In genomic region chr14:55366271-55366670, GRCh38 we compare ENCODE assay signal across 17 cellular contexts. TPM values are rescaled to one million over a fixed set of nuclear protein-coding genes. Genes with fewer than 3 reads are reported as not detected.
A peak's percentile ranks its signal among the peaks of the same experiment; 100 is the strongest.
DNase-seq lines count a peak whose midpoint lies in the region; ATAC-seq and TF ChIP-seq lines count a peak whose summit lies in the region.
"Had no signal": no experiment of that assay in that cellular context is flagged by ENCODE, and none has a peak within 500 bp of the region (broad histone marks: within the 10 kb centered on the region; RNA-seq: fewer than 3 reads in every experiment).

No MANE protein-coding gene starts in this region.

- peak; percentile 58; the same call in 1 of the 2 replicates for ATAC-seq in Panc1
- ATAC-seq: activated T-helper 17 cell treated with anti-CD3 and anti-CD28 coated beads, Interleukin-2, amount 50 U/mL, for 72 hours had no signal

- H4K20me1 ChIP-seq in OCI-LY7 (ENCODE audit: insufficient read depth, low read length): no peaks in the 10 kb centered on the region

- no peaks in the 10 kb centered on the region for H3K79me2 ChIP-seq in OCI-LY7 (ENCODE audit: insufficient read depth, low read depth, low read length)
- H3K79me2 ChIP-seq: parathyroid adenoma had no signal

- POLR2A ChIA-PET in Panc1 (lab: Charles Lee) (no interaction called here), OCI-LY7 (lab: Charles Lee) (interaction anchor here (1.1 kb wide), 1 partner anchor 11 kb away, joined by 3 read pairs; no protein-coding TSS in a partner anchor)

- no peaks in the 10 kb centered on the region for H3K9me2 ChIP-seq in OCI-LY7 (ENCODE audit: insufficient read depth, low read length)

- in situ Hi-C loops in Panc1 (cut with HindIII; ENCODE audit: low pct_unique_long_range_greater_than_20kb, low sequenced_read_pairs): no loop called here

- H3K36me3 ChIP-seq in Panc1 (ENCODE audit: control insufficient read depth, insufficient read depth, low read length): peaks cover 2% of the 10 kb centered on the region; the same call in 1 of the 2 replicates
- peaks cover 18% of the 10 kb centered on the region; the same call in 1 of the 2 replicates for H3K36me3 ChIP-seq in OCI-LY7 (ENCODE audit: insufficient read depth, low read length)

- H3K27ac ChIP-seq in Panc1 (ENCODE audit: low read length) (no peak overlapping the region), OCI-LY7 (ENCODE audit: low read depth, low read length, poor library complexity, severe bottlenecking) (no peak overlapping the region)
- H3K27ac ChIP-seq: parathyroid adenoma had no signal

- CTCF ChIA-PET in Panc1 (lab: Charles Lee) (no interaction called here), OCI-LY7 (lab: Charles Lee; ENCODE audit: unreplicated experiment) (no interaction called here)

- BruUV-seq in Panc1 (replicated peaks; lab: Mats Ljungman, UMichigan) (no TSS peak), OCI-LY7 (replicated peaks; lab: Mats Ljungman, UMichigan) (no TSS peak)

- no peak overlapping the region for H3K4me3 Mint-ChIP-seq in osteocyte (ENCODE audit: unreplicated experiment)
- H3K4me3 Mint-ChIP-seq: activated CD4-positive, alpha-beta memory T cell treated with anti-CD3 and anti-CD28 coated beads, Interleukin-2, amount 10 ng/mL, durations not matched to agents 7 days and 5 days; activated T-helper 17 cell treated with anti-CD3 and anti-CD28 coated beads, Interleukin-2, amount 50 U/mL, for 72 hours had no signal

- H3K4me2 ChIP-seq in OCI-LY7 (ENCODE audit: low read length): no peak overlapping the region

- H3K27me3 ChIP-seq in Panc1 (ENCODE audit: control insufficient read depth, insufficient read depth, low read length): no peaks in the 10 kb centered on the region

- no peak overlapping the region for H3K4me3 ChIP-seq in Panc1 (ENCODE audit: low read depth in 2 of 2, low read length in 2 of 2)
- no peak overlapping the region for H3K4me3 ChIP-seq in epithelial cell of esophagus (ENCODE audit: low read length)
- H3K4me3 ChIP-seq in OCI-LY7 (ENCODE audit: low read depth, low read length, poor library complexity, severe bottlenecking): no peak overlapping the region

- peak overlapping the region; percentile 54 for H3K27ac Mint-ChIP-seq in osteocyte (ENCODE audit: unreplicated experiment)
- H3K27ac Mint-ChIP-seq: activated CD4-positive, alpha-beta memory T cell treated with anti-CD3 and anti-CD28 coated beads, Interleukin-2, amount 10 ng/mL, durations not matched to agents 7 days and 5 days had no signal

- H3K36me3 Mint-ChIP-seq in osteocyte (ENCODE audit: unreplicated experiment): peaks cover 37% of the 10 kb centered on the region

- no peaks in the 10 kb centered on the region for H3K27me3 Mint-ChIP-seq in osteocyte (ENCODE audit: unreplicated experiment)
- H3K27me3 Mint-ChIP-seq: activated CD4-positive, alpha-beta memory T cell treated with anti-CD3 and anti-CD28 coated beads, Interleukin-2, amount 10 ng/mL, durations not matched to agents 7 days and 5 days; activated T-helper 17 cell treated with anti-CD3 and anti-CD28 coated beads, Interleukin-2, amount 50 U/mL, for 72 hours had no signal

- intact Hi-C loops in Panc1 (cut with micrococcal nuclease; ENCODE audit: unreplicated experiment): no loop called here
- intact Hi-C loops in OCI-LY7 (cut with micrococcal nuclease; ENCODE audit: unreplicated experiment): no loop called here

- no peak overlapping the region for H2AFZ ChIP-seq in OCI-LY7 (ENCODE audit: low read length)
- H2AFZ ChIP-seq: parathyroid adenoma had no signal

- DNase-seq in AG20443 (ENCODE audit: low spot score) (peak; percentile 64), Panc1 (ENCODE audit: low read depth, low spot score) (no peak), epithelial cell of esophagus (ENCODE audit: low read depth) (peak; percentile 56), osteocyte (ENCODE audit: extremely low spot score, unreplicated experiment) (no peak), ecto neural progenitor cell (ENCODE audit: low spot score) (no peak), OCI-LY7 (ENCODE audit: low spot score) (no peak), COR-L47 (lab: John Stamatoyannopoulos, UW) (no peak)
- no peak for DNase-seq in stimulated activated CD4-positive, alpha-beta T cell treated with anti-CD3 and anti-CD28 coated beads, Interleukin-4, amount 100 ng/mL, for 24 hours
- DNase-seq: activated CD4-positive, alpha-beta memory T cell treated with anti-CD3 and anti-CD28 coated beads, Interleukin-2, amount 10 ng/mL, durations not matched to agents 7 days and 5 days; aorta; C1 segment of cervical spinal cord; MV-4-11; NCI-H2081 treated with DMSO at 0.1 percent for 48 hours; NCI-H82; stimulated activated CD4-positive, alpha-beta T cell treated with anti-CD3 and anti-CD28 coated beads, Interleukin-15, amount 100 ng/mL, for 24 hours had no signal

- H3K4me1 Mint-ChIP-seq in osteocyte (ENCODE audit: unreplicated experiment): peaks cover 14% of the 10 kb centered on the region
- H3K4me1 Mint-ChIP-seq: activated CD4-positive, alpha-beta memory T cell treated with anti-CD3 and anti-CD28 coated beads, Interleukin-2, amount 10 ng/mL, durations not matched to agents 7 days and 5 days had no signal

- H3K4me1 ChIP-seq in Panc1 (ENCODE audit: control insufficient read depth, insufficient read depth, low read length): peaks cover 6% of the 10 kb centered on the region; the same call in 1 of the 2 replicates
- no peaks in the 10 kb centered on the region for H3K4me1 ChIP-seq in OCI-LY7 (ENCODE audit: insufficient read depth, low read length, poor library complexity, severe bottlenecking)
- H3K4me1 ChIP-seq: parathyroid adenoma had no signal

- H3K9me3 ChIP-seq in Panc1 (ENCODE audit: control insufficient read depth, insufficient read depth, low read depth, low read length): no peaks in the 10 kb centered on the region
- no peaks in the 10 kb centered on the region for H3K9me3 ChIP-seq in OCI-LY7 (ENCODE audit: low read length)

- no peaks in the 10 kb centered on the region for H3K9me3 Mint-ChIP-seq in osteocyte (ENCODE audit: unreplicated experiment)
- H3K9me3 Mint-ChIP-seq: activated CD4-positive, alpha-beta memory T cell treated with anti-CD3 and anti-CD28 coated beads, Interleukin-2, amount 10 ng/mL, durations not matched to agents 7 days and 5 days; activated T-helper 17 cell treated with anti-CD3 and anti-CD28 coated beads, Interleukin-2, amount 50 U/mL, for 72 hours had no signal

- TF ChIP-seq CTCF in Panc1 (IDR thresholded peaks at IDR 0.05) (no peak), epithelial cell of esophagus (IDR thresholded peaks at IDR 0.05; ENCODE audit: insufficient read depth, low read depth, low read length, missing control alignments) (no peak), osteocyte (IDR thresholded peaks at IDR 0.05) (no peak), OCI-LY7 (conservative IDR thresholded peaks at IDR 0.05; ENCODE audit: low read length) (no peak)

RNA-seq across cellular contexts. Expression of gene ATG14, which starts 45.4 kb away (rescaled TPM):
- total RNA-seq in Panc1 (2021; ENCODE audit: unreplicated experiment) (7.1 TPM), osteocyte (13.8 and 14.5 TPM in 2 replicates), OCI-LY7 (2022) (4.7 and 5.1 TPM in 2 replicates)
- 3.3 TPM for polyA plus RNA-seq in Panc1 (2012; ENCODE audit: insufficient read length)
- 4.1 and 4.5 TPM in 2 replicates for total RNA-seq in OCI-LY7 (2014; rRNA removed; shearing (Covaris generic))

Comparison
In these comparisons a context has a peak if more than half of its experiments do, and no peak if none do; other contexts are left out.
1. DNase-seq: peak in AG20443 (single experiment) and epithelial cell of esophagus (single experiment); none in Panc1 (single experiment), osteocyte (single experiment), ecto neural progenitor cell (single experiment), stimulated activated CD4-positive, alpha-beta T cell treated with anti-CD3 and anti-CD28 coated beads, Interleukin-4, amount 100 ng/mL, for 24 hours (single experiment), OCI-LY7 (single experiment) and COR-L47 (single experiment).